ENCODE assay signal across 1 cellular context in the genomic region with DNA sequence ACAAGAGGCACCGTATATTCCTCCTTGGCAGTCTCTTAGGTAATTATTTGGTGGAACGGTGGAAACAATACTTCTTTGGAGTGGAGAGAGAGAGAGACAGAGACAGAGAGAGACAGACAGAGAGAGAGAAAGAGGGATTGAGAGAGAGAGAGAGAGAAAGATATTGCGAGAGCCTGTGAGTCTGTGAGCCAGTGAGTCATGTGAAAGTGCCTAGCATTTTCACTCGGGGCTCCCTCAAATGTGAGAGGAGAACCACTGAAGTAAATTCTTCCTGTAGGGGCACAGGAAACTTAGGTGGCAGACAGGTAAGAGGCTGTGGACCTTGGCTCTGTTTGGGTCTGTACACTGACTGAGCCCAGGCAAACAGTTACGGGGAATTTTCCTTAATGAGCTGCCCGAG.
TF ChIP-seq lines count a peak whose summit lies in the region.

No MANE protein-coding gene starts in this region.

TF ChIP-seq in GM23338, 12 proteins besides CTCF, POLR2A, EP300 and RAD21:
- TF ChIP-seq NANOG (IDR thresholded peaks at IDR 0.05; ENCODE audit: borderline replicate concordance): no peak
- TF ChIP-seq EZH2phosphoT487 (IDR thresholded peaks at IDR 0.05; ENCODE audit: unreplicated experiment): no peak
- TF ChIP-seq ZNF114 (CRISPR knock-in tag; IDR thresholded peaks at IDR 0.05): no peak
- TF ChIP-seq POLR2AphosphoS5 (IDR thresholded peaks at IDR 0.05; ENCODE audit: low read depth): no peak
- TF ChIP-seq, protein P1, sequence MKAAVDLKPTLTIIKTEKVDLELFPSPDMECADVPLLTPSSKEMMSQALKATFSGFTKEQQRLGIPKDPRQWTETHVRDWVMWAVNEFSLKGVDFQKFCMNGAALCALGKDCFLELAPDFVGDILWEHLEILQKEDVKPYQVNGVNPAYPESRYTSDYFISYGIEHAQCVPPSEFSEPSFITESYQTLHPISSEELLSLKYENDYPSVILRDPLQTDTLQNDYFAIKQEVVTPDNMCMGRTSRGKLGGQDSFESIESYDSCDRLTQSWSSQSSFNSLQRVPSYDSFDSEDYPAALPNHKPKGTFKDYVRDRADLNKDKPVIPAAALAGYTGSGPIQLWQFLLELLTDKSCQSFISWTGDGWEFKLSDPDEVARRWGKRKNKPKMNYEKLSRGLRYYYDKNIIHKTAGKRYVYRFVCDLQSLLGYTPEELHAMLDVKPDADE (IDR thresholded peaks at IDR 0.05): no peak
- TF ChIP-seq JUNB (IDR thresholded peaks at IDR 0.05; ENCODE audit: unreplicated experiment): no peak
- TF ChIP-seq ZNF331 (CRISPR knock-in tag; IDR thresholded peaks at IDR 0.05; ENCODE audit: low read depth): no peak
- TF ChIP-seq, protein P2, sequence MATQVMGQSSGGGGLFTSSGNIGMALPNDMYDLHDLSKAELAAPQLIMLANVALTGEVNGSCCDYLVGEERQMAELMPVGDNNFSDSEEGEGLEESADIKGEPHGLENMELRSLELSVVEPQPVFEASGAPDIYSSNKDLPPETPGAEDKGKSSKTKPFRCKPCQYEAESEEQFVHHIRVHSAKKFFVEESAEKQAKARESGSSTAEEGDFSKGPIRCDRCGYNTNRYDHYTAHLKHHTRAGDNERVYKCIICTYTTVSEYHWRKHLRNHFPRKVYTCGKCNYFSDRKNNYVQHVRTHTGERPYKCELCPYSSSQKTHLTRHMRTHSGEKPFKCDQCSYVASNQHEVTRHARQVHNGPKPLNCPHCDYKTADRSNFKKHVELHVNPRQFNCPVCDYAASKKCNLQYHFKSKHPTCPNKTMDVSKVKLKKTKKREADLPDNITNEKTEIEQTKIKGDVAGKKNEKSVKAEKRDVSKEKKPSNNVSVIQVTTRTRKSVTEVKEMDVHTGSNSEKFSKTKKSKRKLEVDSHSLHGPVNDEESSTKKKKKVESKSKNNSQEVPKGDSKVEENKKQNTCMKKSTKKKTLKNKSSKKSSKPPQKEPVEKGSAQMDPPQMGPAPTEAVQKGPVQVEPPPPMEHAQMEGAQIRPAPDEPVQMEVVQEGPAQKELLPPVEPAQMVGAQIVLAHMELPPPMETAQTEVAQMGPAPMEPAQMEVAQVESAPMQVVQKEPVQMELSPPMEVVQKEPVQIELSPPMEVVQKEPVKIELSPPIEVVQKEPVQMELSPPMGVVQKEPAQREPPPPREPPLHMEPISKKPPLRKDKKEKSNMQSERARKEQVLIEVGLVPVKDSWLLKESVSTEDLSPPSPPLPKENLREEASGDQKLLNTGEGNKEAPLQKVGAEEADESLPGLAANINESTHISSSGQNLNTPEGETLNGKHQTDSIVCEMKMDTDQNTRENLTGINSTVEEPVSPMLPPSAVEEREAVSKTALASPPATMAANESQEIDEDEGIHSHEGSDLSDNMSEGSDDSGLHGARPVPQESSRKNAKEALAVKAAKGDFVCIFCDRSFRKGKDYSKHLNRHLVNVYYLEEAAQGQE (IDR thresholded peaks at IDR 0.05; ENCODE audit: unreplicated experiment): no peak
- TF ChIP-seq EZH2 (IDR thresholded peaks at IDR 0.05; ENCODE audit: low read depth, unreplicated experiment): no peak
- no peak for TF ChIP-seq STAT1 (IDR thresholded peaks at IDR 0.05; ENCODE audit: unreplicated experiment)
- TF ChIP-seq CREB1 (CRISPR knock-in tag; IDR thresholded peaks at IDR 0.05; ENCODE audit: low read depth): no peak
- TF ChIP-seq, protein P3, sequence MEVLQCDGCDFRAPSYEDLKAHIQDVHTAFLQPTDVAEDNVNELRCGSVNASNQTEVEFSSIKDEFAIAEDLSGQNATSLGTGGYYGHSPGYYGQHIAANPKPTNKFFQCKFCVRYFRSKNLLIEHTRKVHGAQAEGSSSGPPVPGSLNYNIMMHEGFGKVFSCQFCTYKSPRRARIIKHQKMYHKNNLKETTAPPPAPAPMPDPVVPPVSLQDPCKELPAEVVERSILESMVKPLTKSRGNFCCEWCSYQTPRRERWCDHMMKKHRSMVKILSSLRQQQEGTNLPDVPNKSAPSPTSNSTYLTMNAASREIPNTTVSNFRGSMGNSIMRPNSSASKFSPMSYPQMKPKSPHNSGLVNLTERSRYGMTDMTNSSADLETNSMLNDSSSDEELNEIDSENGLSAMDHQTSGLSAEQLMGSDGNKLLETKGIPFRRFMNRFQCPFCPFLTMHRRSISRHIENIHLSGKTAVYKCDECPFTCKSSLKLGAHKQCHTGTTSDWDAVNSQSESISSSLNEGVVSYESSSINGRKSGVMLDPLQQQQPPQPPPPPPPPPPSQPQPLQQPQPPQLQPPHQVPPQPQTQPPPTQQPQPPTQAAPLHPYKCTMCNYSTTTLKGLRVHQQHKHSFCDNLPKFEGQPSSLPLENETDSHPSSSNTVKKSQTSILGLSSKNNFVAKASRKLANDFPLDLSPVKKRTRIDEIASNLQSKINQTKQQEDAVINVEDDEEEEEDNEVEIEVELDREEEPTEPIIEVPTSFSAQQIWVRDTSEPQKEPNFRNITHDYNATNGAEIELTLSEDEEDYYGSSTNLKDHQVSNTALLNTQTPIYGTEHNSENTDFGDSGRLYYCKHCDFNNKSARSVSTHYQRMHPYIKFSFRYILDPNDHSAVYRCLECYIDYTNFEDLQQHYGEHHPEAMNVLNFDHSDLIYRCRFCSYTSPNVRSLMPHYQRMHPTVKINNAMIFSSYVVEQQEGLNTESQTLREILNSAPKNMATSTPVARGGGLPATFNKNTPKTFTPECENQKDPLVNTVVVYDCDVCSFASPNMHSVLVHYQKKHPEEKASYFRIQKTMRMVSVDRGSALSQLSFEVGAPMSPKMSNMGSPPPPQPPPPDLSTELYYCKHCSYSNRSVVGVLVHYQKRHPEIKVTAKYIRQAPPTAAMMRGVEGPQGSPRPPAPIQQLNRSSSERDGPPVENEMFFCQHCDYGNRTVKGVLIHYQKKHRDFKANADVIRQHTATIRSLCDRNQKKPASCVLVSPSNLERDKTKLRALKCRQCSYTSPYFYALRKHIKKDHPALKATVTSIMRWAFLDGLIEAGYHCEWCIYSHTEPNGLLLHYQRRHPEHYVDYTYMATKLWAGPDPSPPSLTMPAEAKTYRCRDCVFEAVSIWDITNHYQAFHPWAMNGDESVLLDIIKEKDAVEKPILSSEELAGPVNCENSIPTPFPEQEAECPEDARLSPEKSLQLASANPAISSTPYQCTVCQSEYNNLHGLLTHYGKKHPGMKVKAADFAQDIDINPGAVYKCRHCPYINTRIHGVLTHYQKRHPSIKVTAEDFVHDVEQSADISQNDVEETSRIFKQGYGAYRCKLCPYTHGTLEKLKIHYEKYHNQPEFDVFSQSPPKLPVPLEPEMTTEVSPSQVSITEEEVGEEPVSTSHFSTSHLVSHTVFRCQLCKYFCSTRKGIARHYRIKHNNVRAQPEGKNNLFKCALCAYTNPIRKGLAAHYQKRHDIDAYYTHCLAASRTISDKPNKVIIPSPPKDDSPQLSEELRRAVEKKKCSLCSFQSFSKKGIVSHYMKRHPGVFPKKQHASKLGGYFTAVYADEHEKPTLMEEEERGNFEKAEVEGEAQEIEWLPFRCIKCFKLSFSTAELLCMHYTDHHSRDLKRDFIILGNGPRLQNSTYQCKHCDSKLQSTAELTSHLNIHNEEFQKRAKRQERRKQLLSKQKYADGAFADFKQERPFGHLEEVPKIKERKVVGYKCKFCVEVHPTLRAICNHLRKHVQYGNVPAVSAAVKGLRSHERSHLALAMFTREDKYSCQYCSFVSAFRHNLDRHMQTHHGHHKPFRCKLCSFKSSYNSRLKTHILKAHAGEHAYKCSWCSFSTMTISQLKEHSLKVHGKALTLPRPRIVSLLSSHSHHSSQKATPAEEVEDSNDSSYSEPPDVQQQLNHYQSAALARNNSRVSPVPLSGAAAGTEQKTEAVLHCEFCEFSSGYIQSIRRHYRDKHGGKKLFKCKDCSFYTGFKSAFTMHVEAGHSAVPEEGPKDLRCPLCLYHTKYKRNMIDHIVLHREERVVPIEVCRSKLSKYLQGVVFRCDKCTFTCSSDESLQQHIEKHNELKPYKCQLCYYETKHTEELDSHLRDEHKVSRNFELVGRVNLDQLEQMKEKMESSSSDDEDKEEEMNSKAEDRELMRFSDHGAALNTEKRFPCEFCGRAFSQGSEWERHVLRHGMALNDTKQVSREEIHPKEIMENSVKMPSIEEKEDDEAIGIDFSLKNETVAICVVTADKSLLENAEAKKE (CRISPR knock-in tag; IDR thresholded peaks at IDR 0.05): no peak
